In genomic region chr7:7306231-7306630, GRCh38 we compare ENCODE assay signal across 16 cellular contexts.
DNase-seq lines count a peak whose midpoint lies in the region; ATAC-seq and TF ChIP-seq lines count a peak whose summit lies in the region.
"Had no signal": no experiment of that assay in that cellular context is flagged by ENCODE, and none has a peak within 500 bp of the region (broad histone marks: within the 10 kb centered on the region; RNA-seq: fewer than 3 reads in every experiment).

No MANE protein-coding gene starts in this region.

- no peak overlapping the region for H2AK5ac ChIP-seq in mesendoderm (ENCODE audit: low read length)

- no peak overlapping the region for H3K4me3 ChIP-seq in breast epithelium
- H3K4me3 ChIP-seq in mesendoderm (ENCODE audit: low read length), result no peak overlapping the region
- H3K4me3 ChIP-seq in parathyroid adenoma (ENCODE audit: low read depth, low read length), result no peak overlapping the region
- H3K4me3 ChIP-seq: GM23248 had no signal

- no peaks in the 10 kb centered on the region for H3K79me2 ChIP-seq in mesendoderm (ENCODE audit: control insufficient read depth, insufficient read depth, low read length)
- H3K79me2 ChIP-seq in parathyroid adenoma, result no peaks in the 10 kb centered on the region

- H3K4ac ChIP-seq in mesendoderm (ENCODE audit: low read depth, low read length), result peak overlapping the region; percentile 61

- no peaks in the 10 kb centered on the region for H3K36me3 Mint-ChIP-seq in MCF 10A (ENCODE audit: insufficient read depth, unreplicated experiment)
- no peaks in the 10 kb centered on the region for H3K36me3 Mint-ChIP-seq in T-helper 2 cell treated with Interferon-gamma antibody and Interleukin-4, amounts not matched to agents 5 μg/mL and 100 μg/mL, for 36 hours (ENCODE audit: low read depth)
- H3K36me3 Mint-ChIP-seq: CD4-positive, alpha-beta memory T cell had no signal

- no peak for TF ChIP-seq RAD21 in Ishikawa (IDR thresholded peaks at IDR 0.05; ENCODE audit: low read depth)

- H3K18ac ChIP-seq in mesendoderm (ENCODE audit: low read length), result no peak overlapping the region

- TF ChIP-seq CTCF in breast epithelium (IDR thresholded peaks at IDR 0.05) (no peak), MCF 10A (IDR thresholded peaks at IDR 0.05; ENCODE audit: unreplicated experiment) (no peak), parathyroid adenoma (IDR thresholded peaks at IDR 0.05) (no peak)

- H3K27me3 ChIP-seq in breast epithelium (no peaks in the 10 kb centered on the region), mesendoderm (ENCODE audit: insufficient read depth, low read length, poor library complexity) (no peaks in the 10 kb centered on the region), parathyroid adenoma (ENCODE audit: control insufficient read depth, insufficient read depth, low read length) (no peaks in the 10 kb centered on the region)

- no peak overlapping the region for H4K8ac ChIP-seq in mesendoderm (ENCODE audit: low read depth, low read length)

- no peak overlapping the region for H2BK120ac ChIP-seq in mesendoderm (ENCODE audit: low read depth, low read length)

- H3K27ac ChIP-seq in breast epithelium (peak overlapping the region; percentile 27 to 70), mesendoderm (ENCODE audit: low read depth, low read length) (no peak overlapping the region), parathyroid adenoma (no peak overlapping the region)
- H3K27ac ChIP-seq: GM23248 had no signal

- H3K9me3 Mint-ChIP-seq in MCF 10A (ENCODE audit: unreplicated experiment), result no peaks in the 10 kb centered on the region
- no peaks in the 10 kb centered on the region for H3K9me3 Mint-ChIP-seq in T-helper 2 cell treated with Interferon-gamma antibody and Interleukin-4, amounts not matched to agents 5 μg/mL and 100 μg/mL, for 36 hours

- H3K36me3 ChIP-seq in breast epithelium, result no peaks in the 10 kb centered on the region
- H3K36me3 ChIP-seq in mesendoderm (ENCODE audit: control insufficient read depth, insufficient read depth, low read length), result no peaks in the 10 kb centered on the region
- no peaks in the 10 kb centered on the region for H3K36me3 ChIP-seq in parathyroid adenoma (ENCODE audit: control insufficient read depth, insufficient read depth, low read length)

- TF ChIP-seq POLR2A in breast epithelium (IDR thresholded peaks at IDR 0.05), result no peak

- no peak overlapping the region for H3K4me2 ChIP-seq in mesendoderm (ENCODE audit: low read length)
- no peak overlapping the region for H3K4me2 ChIP-seq in parathyroid adenoma (ENCODE audit: low read length)

- no peaks in the 10 kb centered on the region for H3K4me1 Mint-ChIP-seq in MCF 10A (ENCODE audit: insufficient read depth, unreplicated experiment)
- no peaks in the 10 kb centered on the region for H3K4me1 Mint-ChIP-seq in T-helper 2 cell treated with Interferon-gamma antibody and Interleukin-4, amounts not matched to agents 5 μg/mL and 100 μg/mL, for 36 hours (ENCODE audit: low read depth)
- H3K4me1 Mint-ChIP-seq: CD4-positive, alpha-beta memory T cell had no signal

- H2BK5ac ChIP-seq in mesendoderm (ENCODE audit: low read length), result no peak overlapping the region

- peak overlapping the region; percentile 30 for H2AFZ ChIP-seq in parathyroid adenoma
- H2AFZ ChIP-seq: GM23248 had no signal

- no TSS peak for BruUV-seq in MCF 10A (replicated peaks; lab: Mats Ljungman, UMichigan)

- DNase-seq in breast epithelium (ENCODE audit: low spot score in 2 of 2), result peak in 1 of 2 donors; percentile 61
- DNase-seq in MCF 10A (ENCODE audit: unreplicated experiment), result no peak
- DNase-seq in mesendoderm, result no peak
- no peak for DNase-seq in T-helper 2 cell treated with Interferon-gamma antibody and Interleukin-4, amounts not matched to agents 5 μg/mL and 100 μg/mL, for 36 hours (ENCODE audit: low spot score)
- no peak for DNase-seq in NCI-H345 treated with DMSO at 0.1 percent for 48 hours (lab: John Stamatoyannopoulos, UW; ENCODE audit: unreplicated experiment)
- DNase-seq: C1 segment of cervical spinal cord; Caco-2; CD4-positive, alpha-beta memory T cell; DMS153; DND-41; GM23248; H7; HCEC 1CT had no signal

- CTCF ChIA-PET in MCF 10A (lab: Yijun Ruan, JAX), result no interaction called here

- H3K4me3 Mint-ChIP-seq in MCF 10A (ENCODE audit: unreplicated experiment), result no peak overlapping the region
- H3K4me3 Mint-ChIP-seq in T-helper 2 cell treated with Interferon-gamma antibody and Interleukin-4, amounts not matched to agents 5 μg/mL and 100 μg/mL, for 36 hours, result no peak overlapping the region
- H3K4me3 Mint-ChIP-seq: CD4-positive, alpha-beta memory T cell had no signal

- no peak for TF ChIP-seq EP300 in Ishikawa (IDR thresholded peaks at IDR 0.05; ENCODE audit: borderline replicate concordance)

- ATAC-seq in esophagus mucosa, result no peak

- H3K79me1 ChIP-seq in mesendoderm (ENCODE audit: low read length), result no peaks in the 10 kb centered on the region

- H3K9ac ChIP-seq in mesendoderm (ENCODE audit: low read length), result no peak overlapping the region
- no peak overlapping the region for H3K9ac ChIP-seq in parathyroid adenoma
- H3K9ac ChIP-seq: GM23248 had no signal

- no peak overlapping the region for H2BK15ac ChIP-seq in mesendoderm (replicated peaks; ENCODE audit: low read depth)

- POLR2A ChIA-PET in MCF 10A (lab: Yijun Ruan, JAX), result no interaction called here

- no peak overlapping the region for H3K27ac Mint-ChIP-seq in MCF 10A (ENCODE audit: low read depth, unreplicated experiment)
- no peak overlapping the region for H3K27ac Mint-ChIP-seq in T-helper 2 cell treated with Interferon-gamma antibody and Interleukin-4, amounts not matched to agents 5 μg/mL and 100 μg/mL, for 36 hours
- H3K27ac Mint-ChIP-seq: CD4-positive, alpha-beta memory T cell had no signal

- H3K23ac ChIP-seq in mesendoderm (ENCODE audit: low read length), result no peak overlapping the region

- H3K4me1 ChIP-seq in breast epithelium (no peaks in the 10 kb centered on the region), mesendoderm (ENCODE audit: control insufficient read depth, low read depth, low read length) (peaks cover 2% of the 10 kb centered on the region), parathyroid adenoma (no peaks in the 10 kb centered on the region)

- H3K27me3 Mint-ChIP-seq in MCF 10A (ENCODE audit: insufficient read depth, unreplicated experiment), result no peaks in the 10 kb centered on the region
- peaks cover 8% of the 10 kb centered on the region for H3K27me3 Mint-ChIP-seq in T-helper 2 cell treated with Interferon-gamma antibody and Interleukin-4, amounts not matched to agents 5 μg/mL and 100 μg/mL, for 36 hours (ENCODE audit: low read depth)

- H4K5ac ChIP-seq in mesendoderm (ENCODE audit: low read length), result no peak overlapping the region

- intact Hi-C loops in breast epithelium (cut with DNase I; ENCODE audit: low total_unique reads), result no loop called here
- intact Hi-C loops in MCF 10A (cut with micrococcal nuclease), result no loop called here

- H3K9me3 ChIP-seq in breast epithelium, result no peaks in the 10 kb centered on the region
- no peaks in the 10 kb centered on the region for H3K9me3 ChIP-seq in parathyroid adenoma (ENCODE audit: control insufficient read depth, low read length)

- no peak overlapping the region for H3K56ac ChIP-seq in mesendoderm (ENCODE audit: low read length)

TF ChIP-seq in Ishikawa, 13 proteins besides CTCF, POLR2A, EP300 and RAD21:
- TF ChIP-seq NFIC (IDR thresholded peaks at IDR 0.05), result peak; percentile 20; the same call in 1 of the 2 replicates
- TF ChIP-seq TEAD4 (IDR thresholded peaks at IDR 0.05), result no peak

Comparison
In these comparisons a context has a peak if more than half of its experiments do, and no peak if none do; other contexts are left out.
1. H3K27ac ChIP-seq: peak in breast epithelium (2 of 2); none in mesendoderm (single experiment) and parathyroid adenoma (single experiment).